Comparison of ENCODE assay signal across 5 cellular contexts in the genomic region with DNA sequence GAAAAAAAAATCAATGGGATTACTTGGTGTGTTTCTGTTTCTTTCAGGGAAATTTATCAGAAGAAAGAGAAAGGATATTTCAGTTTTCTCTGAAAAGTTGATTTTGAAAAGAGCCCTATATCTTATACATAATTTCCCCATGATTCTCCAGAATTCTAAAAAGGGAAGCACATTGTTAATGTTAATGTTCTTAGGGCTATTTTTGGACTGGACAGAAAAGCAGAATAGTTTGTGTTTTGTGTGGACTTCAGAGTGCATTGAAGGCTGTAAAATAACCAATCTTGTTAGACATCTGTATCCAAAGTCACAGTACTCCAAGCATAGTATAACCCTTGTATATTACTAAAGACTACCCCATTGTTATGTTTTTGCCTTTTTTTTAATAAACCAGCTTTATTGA.
DNase-seq lines count a peak whose midpoint lies in the region; ATAC-seq lines count a peak whose summit lies in the region.
"Not testable (repeated sequence)": the region's sequence is repeated elsewhere in the genome, so short reads cannot be mapped to it uniquely, and the experiment has no call there.

No MANE protein-coding gene starts in this region.

- H3K27ac ChIP-seq in BLaER1 treated with 17β-estradiol and CSF1 and Interleukin-3, amounts not matched to agents 10 nM and 100 nM, result not testable (repeated sequence)

- H3K27me3 ChIP-seq in BLaER1 treated with 17β-estradiol and CSF1 and Interleukin-3, amounts not matched to agents 10 nM and 100 nM, result not testable (repeated sequence)

- H3K4me1 Mint-ChIP-seq in activated T-helper 17 cell treated with anti-CD3 and anti-CD28 coated beads, Interleukin-2, amount 50 U/mL, for 72 hours; stimulated activated memory B cell treated with anti-CD40 and anti-IgM and Interleukin-4, amounts not matched to agents 10 μg/mL and 1 μg/mL and 100 μg/mL, for 72 hours: not testable (repeated sequence)

- H3K4me1 ChIP-seq in BLaER1 treated with 17β-estradiol and CSF1 and Interleukin-3, amounts not matched to agents 10 nM and 100 nM, result peaks cover 6 to 19% (median 12%) of the 10 kb centered on the region in 10 experiments; a peak in 16 of 20 replicates

- DNase-seq in NOMO-1 treated with DMSO at 0.1 percent for 48 hours (lab: John Stamatoyannopoulos, UW; ENCODE audit: unreplicated experiment), result peak; percentile 5
- DNase-seq in foreskin melanocyte, result peak; percentile 27

- not testable (repeated sequence) for ATAC-seq in activated T-helper 17 cell treated with anti-CD3 and anti-CD28 coated beads, Interleukin-2, amount 50 U/mL, for 72 hours (replicated peaks); stimulated activated memory B cell treated with anti-CD40 and anti-IgM and Interleukin-4, amounts not matched to agents 10 μg/mL and 1 μg/mL and 100 μg/mL, for 72 hours

- H3K9me3 ChIP-seq in BLaER1 treated with 17β-estradiol and CSF1 and Interleukin-3, amounts not matched to agents 10 nM and 100 nM (replicated peaks in 1 of 11), result not testable (repeated sequence)

- not testable (repeated sequence) for H3K36me3 ChIP-seq in BLaER1 treated with 17β-estradiol and CSF1 and Interleukin-3, amounts not matched to agents 10 nM and 100 nM

- H3K36me3 Mint-ChIP-seq in activated T-helper 17 cell treated with anti-CD3 and anti-CD28 coated beads, Interleukin-2, amount 50 U/mL, for 72 hours (ENCODE audit: low read depth), result not testable (repeated sequence)
- H3K36me3 Mint-ChIP-seq in stimulated activated memory B cell treated with anti-CD40 and anti-IgM and Interleukin-4, amounts not matched to agents 10 μg/mL and 1 μg/mL and 100 μg/mL, for 72 hours, result peaks cover 11% of the 10 kb centered on the region

- peak overlapping the region; percentile 9 to 52 (median 39); a peak in 16 of 22 replicates for H3K4me2 ChIP-seq in BLaER1 treated with 17β-estradiol and CSF1 and Interleukin-3, amounts not matched to agents 10 nM and 100 nM

- H3K9me3 Mint-ChIP-seq in activated T-helper 17 cell treated with anti-CD3 and anti-CD28 coated beads, Interleukin-2, amount 50 U/mL, for 72 hours; stimulated activated memory B cell treated with anti-CD40 and anti-IgM and Interleukin-4, amounts not matched to agents 10 μg/mL and 1 μg/mL and 100 μg/mL, for 72 hours: not testable (repeated sequence)

- H3K4me3 Mint-ChIP-seq in activated T-helper 17 cell treated with anti-CD3 and anti-CD28 coated beads, Interleukin-2, amount 50 U/mL, for 72 hours, result not testable (repeated sequence)
- H3K4me3 Mint-ChIP-seq in stimulated activated memory B cell treated with anti-CD40 and anti-IgM and Interleukin-4, amounts not matched to agents 10 μg/mL and 1 μg/mL and 100 μg/mL, for 72 hours, result peak overlapping the region; percentile 52

- H3K4me3 ChIP-seq in BLaER1 treated with 17β-estradiol and CSF1 and Interleukin-3, amounts not matched to agents 10 nM and 100 nM, result not testable (repeated sequence)

- not testable (repeated sequence) for H4K20me1 ChIP-seq in BLaER1 treated with 17β-estradiol and CSF1 and Interleukin-3, amounts not matched to agents 10 nM and 100 nM

- not testable (repeated sequence) for H3K9ac ChIP-seq in BLaER1 treated with 17β-estradiol and CSF1 and Interleukin-3, amounts not matched to agents 10 nM and 100 nM

- H3K27me3 Mint-ChIP-seq in activated T-helper 17 cell treated with anti-CD3 and anti-CD28 coated beads, Interleukin-2, amount 50 U/mL, for 72 hours; stimulated activated memory B cell treated with anti-CD40 and anti-IgM and Interleukin-4, amounts not matched to agents 10 μg/mL and 1 μg/mL and 100 μg/mL, for 72 hours: not testable (repeated sequence)

- peak overlapping the region; percentile 5 for H3K27ac Mint-ChIP-seq in activated T-helper 17 cell treated with anti-CD3 and anti-CD28 coated beads, Interleukin-2, amount 50 U/mL, for 72 hours
- H3K27ac Mint-ChIP-seq in stimulated activated memory B cell treated with anti-CD40 and anti-IgM and Interleukin-4, amounts not matched to agents 10 μg/mL and 1 μg/mL and 100 μg/mL, for 72 hours, result peak overlapping the region; percentile 18
